ENCODE assay signal across 1 cellular context in the genomic region with DNA sequence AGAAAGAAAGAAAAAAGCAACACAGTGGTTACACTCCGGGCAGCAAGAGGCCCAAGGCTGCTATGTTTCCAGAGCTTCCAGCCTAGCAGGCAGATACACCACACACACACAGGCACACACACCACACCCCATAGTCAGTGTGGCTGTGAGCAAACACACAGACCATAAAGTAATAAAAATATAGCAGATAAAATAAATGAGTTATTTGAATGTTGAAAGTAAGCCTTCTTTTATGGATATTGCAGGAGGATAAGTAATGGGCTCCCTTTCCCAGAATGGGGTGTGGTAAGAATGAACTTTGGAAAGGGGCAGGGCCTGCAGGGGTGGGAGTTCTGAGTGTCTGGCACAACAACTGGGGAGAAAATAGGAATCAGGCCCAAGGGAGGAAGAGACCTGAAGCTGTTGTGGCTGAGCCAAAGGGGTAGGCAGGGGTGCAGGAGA.
TF ChIP-seq lines count a peak whose summit lies in the region.

No MANE protein-coding gene starts in this region.

TF ChIP-seq in HepG2, 621 proteins besides CTCF, POLR2A, EP300 and RAD21 (continued from another document and continues in another):
- TF ChIP-seq ARID3A (IDR thresholded peaks at IDR 0.05; ENCODE audit: low read depth, low read length): no peak
- TF ChIP-seq GFI1 (CRISPR knock-in tag; IDR thresholded peaks at IDR 0.05; ENCODE audit: borderline replicate concordance): no peak
- TF ChIP-seq POLR2AphosphoS5 (IDR thresholded peaks at IDR 0.05; ENCODE audit: low read depth, low read length): no peak
- TF ChIP-seq ZNF20 (CRISPR knock-in tag; IDR thresholded peaks at IDR 0.05): no peak
- no peak for TF ChIP-seq PCBP1 (IDR thresholded peaks at IDR 0.05; ENCODE audit: borderline replicate concordance, low read depth, low read length)
- no peak for TF ChIP-seq ZNF432 (CRISPR knock-in tag; IDR thresholded peaks at IDR 0.05; ENCODE audit: borderline replicate concordance)
- 0 out of 2 replicates have a peak, but pooled peaks have one; percentile 29 for TF ChIP-seq THRA (CRISPR knock-in tag; IDR thresholded peaks at IDR 0.05; ENCODE audit: borderline replicate concordance)
- TF ChIP-seq IRF2 (CRISPR knock-in tag; IDR thresholded peaks at IDR 0.05): no peak
- no peak for TF ChIP-seq ZNF607 (CRISPR knock-in tag; IDR thresholded peaks at IDR 0.05; ENCODE audit: borderline replicate concordance)
- TF ChIP-seq HDAC1 (CRISPR knock-in tag; IDR thresholded peaks at IDR 0.05): no peak
- no peak for TF ChIP-seq ZNF569 (CRISPR knock-in tag; IDR thresholded peaks at IDR 0.05; ENCODE audit: borderline replicate concordance)
- TF ChIP-seq, protein P1, sequence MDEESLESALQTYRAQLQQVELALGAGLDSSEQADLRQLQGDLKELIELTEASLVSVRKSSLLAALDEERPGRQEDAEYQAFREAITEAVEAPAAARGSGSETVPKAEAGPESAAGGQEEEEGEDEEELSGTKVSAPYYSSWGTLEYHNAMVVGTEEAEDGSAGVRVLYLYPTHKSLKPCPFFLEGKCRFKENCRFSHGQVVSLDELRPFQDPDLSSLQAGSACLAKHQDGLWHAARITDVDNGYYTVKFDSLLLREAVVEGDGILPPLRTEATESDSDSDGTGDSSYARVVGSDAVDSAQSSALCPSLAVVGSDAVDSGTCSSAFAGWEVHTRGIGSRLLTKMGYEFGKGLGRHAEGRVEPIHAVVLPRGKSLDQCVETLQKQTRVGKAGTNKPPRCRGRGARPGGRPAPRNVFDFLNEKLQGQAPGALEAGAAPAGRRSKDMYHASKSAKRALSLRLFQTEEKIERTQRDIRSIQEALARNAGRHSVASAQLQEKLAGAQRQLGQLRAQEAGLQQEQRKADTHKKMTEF (CRISPR knock-in tag; IDR thresholded peaks at IDR 0.05): no peak
- TF ChIP-seq NR2C2 (CRISPR knock-in tag; IDR thresholded peaks at IDR 0.05; ENCODE audit: borderline replicate concordance): no peak
- peak; percentile 64 for TF ChIP-seq HNF4G (IDR thresholded peaks at IDR 0.05; ENCODE audit: borderline replicate concordance, low read depth, low read length)
- peak; percentile 25; the same call in 1 of the 2 replicates for TF ChIP-seq HNF4G (CRISPR knock-in tag; IDR thresholded peaks at IDR 0.05; ENCODE audit: borderline replicate concordance, low read depth)
- no peak for TF ChIP-seq MAZ (IDR thresholded peaks at IDR 0.05; ENCODE audit: borderline replicate concordance, low read depth, low read length)
- TF ChIP-seq MAZ (CRISPR knock-in tag; IDR thresholded peaks at IDR 0.05; ENCODE audit: low read depth): 0 out of 2 replicates have a peak, but pooled peaks have one; percentile 37
- TF ChIP-seq, protein P2, sequence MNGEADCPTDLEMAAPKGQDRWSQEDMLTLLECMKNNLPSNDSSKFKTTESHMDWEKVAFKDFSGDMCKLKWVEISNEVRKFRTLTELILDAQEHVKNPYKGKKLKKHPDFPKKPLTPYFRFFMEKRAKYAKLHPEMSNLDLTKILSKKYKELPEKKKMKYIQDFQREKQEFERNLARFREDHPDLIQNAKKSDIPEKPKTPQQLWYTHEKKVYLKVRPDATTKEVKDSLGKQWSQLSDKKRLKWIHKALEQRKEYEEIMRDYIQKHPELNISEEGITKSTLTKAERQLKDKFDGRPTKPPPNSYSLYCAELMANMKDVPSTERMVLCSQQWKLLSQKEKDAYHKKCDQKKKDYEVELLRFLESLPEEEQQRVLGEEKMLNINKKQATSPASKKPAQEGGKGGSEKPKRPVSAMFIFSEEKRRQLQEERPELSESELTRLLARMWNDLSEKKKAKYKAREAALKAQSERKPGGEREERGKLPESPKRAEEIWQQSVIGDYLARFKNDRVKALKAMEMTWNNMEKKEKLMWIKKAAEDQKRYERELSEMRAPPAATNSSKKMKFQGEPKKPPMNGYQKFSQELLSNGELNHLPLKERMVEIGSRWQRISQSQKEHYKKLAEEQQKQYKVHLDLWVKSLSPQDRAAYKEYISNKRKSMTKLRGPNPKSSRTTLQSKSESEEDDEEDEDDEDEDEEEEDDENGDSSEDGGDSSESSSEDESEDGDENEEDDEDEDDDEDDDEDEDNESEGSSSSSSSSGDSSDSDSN (CRISPR knock-in tag; IDR thresholded peaks at IDR 0.05): no peak
- TF ChIP-seq JUND (CRISPR knock-in tag; IDR thresholded peaks at IDR 0.05): no peak
- TF ChIP-seq CREM (IDR thresholded peaks at IDR 0.05): no peak
- TF ChIP-seq CREM (CRISPR knock-in tag; IDR thresholded peaks at IDR 0.05): no peak
- TF ChIP-seq KDM1A (CRISPR knock-in tag; IDR thresholded peaks at IDR 0.05): no peak
- TF ChIP-seq NFE2L2 (IDR thresholded peaks at IDR 0.05; ENCODE audit: low read length): no peak
- no peak for TF ChIP-seq JUN (CRISPR knock-in tag; IDR thresholded peaks at IDR 0.05)
- TF ChIP-seq ZNF503 (CRISPR knock-in tag; IDR thresholded peaks at IDR 0.05): no peak
- TF ChIP-seq SIX1 (CRISPR knock-in tag; IDR thresholded peaks at IDR 0.05; ENCODE audit: borderline replicate concordance): 0 out of 2 replicates have a peak, but pooled peaks have one; percentile 18
- TF ChIP-seq HNF1B (CRISPR knock-in tag; IDR thresholded peaks at IDR 0.05): no peak; the same call in 1 of the 2 replicates
- TF ChIP-seq JARID2 (CRISPR knock-in tag; IDR thresholded peaks at IDR 0.05; ENCODE audit: insufficient replicate concordance): no peak
- TF ChIP-seq ZNF839 (CRISPR knock-in tag; IDR thresholded peaks at IDR 0.05; ENCODE audit: borderline replicate concordance): no peak
- no peak for TF ChIP-seq ZNF597 (CRISPR knock-in tag; IDR thresholded peaks at IDR 0.05)
- no peak for TF ChIP-seq ZNF205 (CRISPR knock-in tag; IDR thresholded peaks at IDR 0.05)
- no peak for TF ChIP-seq CENPT (CRISPR knock-in tag; IDR thresholded peaks at IDR 0.05; ENCODE audit: low read depth)
- TF ChIP-seq ZNF557 (CRISPR knock-in tag; IDR thresholded peaks at IDR 0.05): no peak
- TF ChIP-seq ZNF891 (CRISPR knock-in tag; IDR thresholded peaks at IDR 0.05): no peak
- peak; percentile 19 for TF ChIP-seq ZMYM3 (CRISPR knock-in tag; IDR thresholded peaks at IDR 0.05)
- TF ChIP-seq ZNF550 (CRISPR knock-in tag; IDR thresholded peaks at IDR 0.05; ENCODE audit: borderline replicate concordance): no peak
- no peak for TF ChIP-seq ZMYM4 (CRISPR knock-in tag; IDR thresholded peaks at IDR 0.05)
- no peak for TF ChIP-seq NR2F6 (IDR thresholded peaks at IDR 0.05)
- 0 out of 2 replicates have a peak, but pooled peaks have one; percentile 22 for TF ChIP-seq NR2F6 (CRISPR knock-in tag; IDR thresholded peaks at IDR 0.05)
- TF ChIP-seq TRAFD1 (CRISPR knock-in tag; IDR thresholded peaks at IDR 0.05; ENCODE audit: borderline replicate concordance): no peak
- TF ChIP-seq U2AF2 (IDR thresholded peaks at IDR 0.05; ENCODE audit: low read depth, low read length): 0 out of 2 replicates have a peak, but pooled peaks have one; percentile 74
- no peak for TF ChIP-seq RCOR2 (CRISPR knock-in tag; IDR thresholded peaks at IDR 0.05)
- TF ChIP-seq ZNF761 (CRISPR knock-in tag; conservative IDR thresholded peaks at IDR 0.05): no peak
- TF ChIP-seq, protein P3, sequence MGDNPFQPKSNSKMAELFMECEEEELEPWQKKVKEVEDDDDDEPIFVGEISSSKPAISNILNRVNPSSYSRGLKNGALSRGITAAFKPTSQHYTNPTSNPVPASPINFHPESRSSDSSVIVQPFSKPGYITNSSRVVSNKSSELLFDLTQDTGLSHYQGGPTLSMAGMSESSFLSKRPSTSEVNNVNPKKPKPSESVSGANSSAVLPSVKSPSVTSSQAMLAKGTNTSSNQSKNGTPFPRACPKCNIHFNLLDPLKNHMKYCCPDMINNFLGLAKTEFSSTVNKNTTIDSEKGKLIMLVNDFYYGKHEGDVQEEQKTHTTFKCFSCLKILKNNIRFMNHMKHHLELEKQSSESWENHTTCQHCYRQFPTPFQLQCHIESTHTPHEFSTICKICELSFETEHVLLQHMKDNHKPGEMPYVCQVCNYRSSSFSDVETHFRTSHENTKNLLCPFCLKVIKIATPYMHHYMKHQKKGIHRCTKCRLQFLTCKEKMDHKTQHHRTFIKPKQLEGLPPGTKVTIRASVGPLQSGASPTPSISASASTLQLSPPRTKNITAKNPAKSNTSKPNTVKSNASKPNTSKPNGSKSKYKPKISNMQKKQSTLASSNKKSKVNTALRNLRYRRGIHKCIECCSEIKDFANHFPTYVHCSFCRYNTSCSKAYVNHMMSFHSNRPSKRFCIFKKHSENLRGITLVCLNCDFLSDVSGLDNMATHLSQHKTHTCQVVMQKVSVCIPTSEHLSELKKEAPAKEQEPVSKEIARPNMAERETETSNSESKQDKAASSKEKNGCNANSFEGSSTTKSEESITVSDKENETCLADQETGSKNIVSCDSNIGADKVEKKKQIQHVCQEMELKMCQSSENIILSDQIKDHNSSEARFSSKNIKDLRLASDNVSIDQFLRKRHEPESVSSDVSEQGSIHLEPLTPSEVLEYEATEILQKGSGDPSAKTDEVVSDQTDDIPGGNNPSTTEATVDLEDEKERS (CRISPR knock-in tag; IDR thresholded peaks at IDR 0.05): no peak
- peak; percentile 84 for TF ChIP-seq HNF4A (CRISPR knock-in tag; IDR thresholded peaks at IDR 0.05)
- TF ChIP-seq, protein P4, sequence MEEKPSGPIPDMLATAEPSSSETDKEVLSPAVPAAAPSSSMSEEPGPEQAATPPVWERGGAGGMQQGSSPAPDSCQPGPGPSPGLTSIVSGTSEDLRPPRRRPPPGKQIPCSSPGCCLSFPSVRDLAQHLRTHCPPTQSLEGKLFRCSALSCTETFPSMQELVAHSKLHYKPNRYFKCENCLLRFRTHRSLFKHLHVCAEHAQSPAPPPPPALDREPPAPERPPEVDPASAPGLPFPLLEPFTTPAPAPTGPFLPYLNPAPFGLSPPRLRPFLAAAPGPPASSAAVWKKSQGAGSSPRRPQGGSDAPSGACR (CRISPR knock-in tag; IDR thresholded peaks at IDR 0.05): no peak
